24 cellular contexts compared by ENCODE assay signal in the genomic region with DNA sequence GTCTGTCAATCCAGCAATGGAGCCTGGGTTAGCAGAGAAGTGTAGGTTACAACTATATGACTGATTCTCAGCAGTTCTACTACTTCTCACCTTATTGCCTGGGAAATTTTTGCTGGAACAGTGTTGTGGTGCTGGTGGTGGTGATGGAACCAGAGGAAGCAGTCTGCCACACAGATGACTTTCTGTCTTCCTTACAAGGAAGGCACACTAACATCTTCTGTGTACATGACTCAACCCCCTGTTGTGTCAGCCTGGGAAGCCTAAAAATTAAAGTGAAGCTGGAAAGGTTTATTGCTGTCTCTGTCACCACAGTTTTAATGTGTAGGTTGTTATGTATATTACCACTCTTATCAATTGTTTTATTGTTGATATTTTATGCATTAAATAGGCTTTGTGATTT. TPM values are rescaled to one million over a fixed set of nuclear protein-coding genes. Genes with fewer than 3 reads are reported as not detected.
DNase-seq lines count a peak whose midpoint lies in the region; TF ChIP-seq lines count a peak whose summit lies in the region.
"Had no signal": no experiment of that assay in that cellular context is flagged by ENCODE, and none has a peak within 500 bp of the region (broad histone marks: within the 10 kb centered on the region; RNA-seq: fewer than 3 reads in every experiment).

No MANE protein-coding gene starts in this region.

- no peaks in the 10 kb centered on the region for H3K27me3 ChIP-seq in H7 (ENCODE audit: control insufficient read depth, insufficient read depth, low read length)
- H3K27me3 ChIP-seq: Peyer's patch had no signal

- no peak for TF ChIP-seq CTCF in epithelial cell of esophagus (IDR thresholded peaks at IDR 0.05; ENCODE audit: insufficient read depth, low read depth, low read length, missing control alignments)

- peak; percentile 67 for DNase-seq in HT1080 (ENCODE audit: low read depth)
- peak; percentile 43 for DNase-seq in MV-4-11 (lab: John Stamatoyannopoulos, UW)
- DNase-seq in epithelial cell of esophagus (ENCODE audit: low read depth): peak; percentile 32
- no peak for DNase-seq in H7
- DNase-seq in UCSD-AML1 (lab: John Stamatoyannopoulos, UW; ENCODE audit: unreplicated experiment): no peak
- DNase-seq in SIG-M5 treated with dmso at 0.1 percent for 504 hours (lab: John Stamatoyannopoulos, UW; ENCODE audit: unreplicated experiment): no peak
- no peak for DNase-seq in GM03348 (ENCODE audit: low spot score)
- DNase-seq: C1 segment of cervical spinal cord; Caco-2; CD4-positive, alpha-beta memory T cell; GF-D8; HCEC 1CT; NCI-H1048; NCI-H1417; NCI-H1694 treated with DMSO at 0.1 percent for 48 hours; NCI-H2081; NCI-H2227 treated with DMSO at 0.1 percent for 48 hours; NCI-H526 treated with DMSO at 0.1 percent for 48 hours; Peyer's patch; SIG-M5; SK-N-SH; SW 1271 had no signal

- H3K4me3 ChIP-seq in epithelial cell of esophagus (ENCODE audit: low read length) (no peak overlapping the region), H7 (ENCODE audit: insufficient read depth, low read depth, low read length) (no peak overlapping the region)
- H3K4me3 ChIP-seq: GM23338, Peyer's patch had no signal

- no peaks in the 10 kb centered on the region for H3K36me3 ChIP-seq in H7 (replicated peaks; ENCODE audit: control insufficient read depth, insufficient read depth, low read length)
- H3K36me3 ChIP-seq: Peyer's patch had no signal

RNA-seq across cellular contexts. Expression of a gene that starts 40.3 kb away (rescaled TPM):
- 0.27 and 0.74 TPM in 2 replicates for total RNA-seq in HT1080 (2014; rRNA removed; shearing (Covaris generic))
- 0.08 and 0.51 TPM in 2 replicates for polyA plus RNA-seq in HT1080 (2015; cell fraction: cytosol; rRNA removed)
- polyA plus RNA-seq in HT1080 (2015; cell fraction: nucleus; rRNA removed): not detected in 2 replicates
- total RNA-seq in H7 (2014; rRNA removed; shearing (Covaris generic)): not detected in 2 replicates
- total RNA-seq: Caco-2; CD4-positive, alpha-beta memory T cell; Peyer's patch had no signal
- polyA plus RNA-seq: CD4-positive, alpha-beta memory T cell; IgD-negative memory B cell had no signal

Comparison
In these comparisons a context has a peak if more than half of its experiments do, and no peak if none do; other contexts are left out.
1. DNase-seq: peak in HT1080 (single experiment), MV-4-11 (single experiment) and epithelial cell of esophagus (single experiment); none in H7 (single experiment), UCSD-AML1 (single experiment), SIG-M5 treated with dmso at 0.1 percent for 504 hours (single experiment) and GM03348 (single experiment).